ENCODE assay signal across 1 cellular context in the genomic region with DNA sequence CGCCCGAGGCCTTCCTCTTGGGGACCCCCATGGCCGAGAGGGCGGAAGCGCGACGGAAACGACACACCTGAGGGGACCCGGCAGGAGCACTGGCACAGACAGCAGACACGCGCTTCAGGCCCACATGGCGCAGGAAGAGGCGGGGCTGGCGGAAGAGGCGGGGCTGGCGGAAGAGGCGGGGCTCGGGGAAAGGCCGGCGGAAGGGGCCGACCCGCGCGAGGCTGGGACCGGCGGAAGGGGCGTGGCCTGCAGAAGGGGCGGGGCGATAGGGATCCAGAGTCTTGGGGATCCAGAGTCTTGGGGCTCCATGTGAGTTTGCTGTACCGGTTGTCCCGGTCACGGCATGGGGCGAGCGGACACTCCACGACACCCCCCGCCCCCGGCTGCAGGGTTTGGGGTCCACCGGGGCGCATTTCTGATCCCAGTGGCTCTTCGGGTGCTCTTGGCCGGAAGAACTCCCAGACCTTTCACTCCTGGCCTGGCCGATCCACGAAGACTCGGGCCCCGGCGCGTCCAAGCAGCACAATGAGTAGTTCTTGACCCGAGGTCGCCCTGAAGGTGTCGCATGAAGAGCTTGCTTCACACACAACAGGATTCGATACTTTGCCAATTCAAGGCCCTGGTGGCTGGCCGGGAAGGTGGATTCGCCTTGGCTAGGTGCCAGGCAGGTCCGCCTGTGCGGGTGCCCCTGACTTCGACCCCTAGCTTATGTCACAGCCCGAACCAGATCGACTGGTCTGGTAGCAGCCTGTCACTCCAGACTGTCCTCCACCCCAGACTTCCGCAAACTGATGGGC.
TF ChIP-seq lines count a peak whose summit lies in the region.

A gene with protein sequence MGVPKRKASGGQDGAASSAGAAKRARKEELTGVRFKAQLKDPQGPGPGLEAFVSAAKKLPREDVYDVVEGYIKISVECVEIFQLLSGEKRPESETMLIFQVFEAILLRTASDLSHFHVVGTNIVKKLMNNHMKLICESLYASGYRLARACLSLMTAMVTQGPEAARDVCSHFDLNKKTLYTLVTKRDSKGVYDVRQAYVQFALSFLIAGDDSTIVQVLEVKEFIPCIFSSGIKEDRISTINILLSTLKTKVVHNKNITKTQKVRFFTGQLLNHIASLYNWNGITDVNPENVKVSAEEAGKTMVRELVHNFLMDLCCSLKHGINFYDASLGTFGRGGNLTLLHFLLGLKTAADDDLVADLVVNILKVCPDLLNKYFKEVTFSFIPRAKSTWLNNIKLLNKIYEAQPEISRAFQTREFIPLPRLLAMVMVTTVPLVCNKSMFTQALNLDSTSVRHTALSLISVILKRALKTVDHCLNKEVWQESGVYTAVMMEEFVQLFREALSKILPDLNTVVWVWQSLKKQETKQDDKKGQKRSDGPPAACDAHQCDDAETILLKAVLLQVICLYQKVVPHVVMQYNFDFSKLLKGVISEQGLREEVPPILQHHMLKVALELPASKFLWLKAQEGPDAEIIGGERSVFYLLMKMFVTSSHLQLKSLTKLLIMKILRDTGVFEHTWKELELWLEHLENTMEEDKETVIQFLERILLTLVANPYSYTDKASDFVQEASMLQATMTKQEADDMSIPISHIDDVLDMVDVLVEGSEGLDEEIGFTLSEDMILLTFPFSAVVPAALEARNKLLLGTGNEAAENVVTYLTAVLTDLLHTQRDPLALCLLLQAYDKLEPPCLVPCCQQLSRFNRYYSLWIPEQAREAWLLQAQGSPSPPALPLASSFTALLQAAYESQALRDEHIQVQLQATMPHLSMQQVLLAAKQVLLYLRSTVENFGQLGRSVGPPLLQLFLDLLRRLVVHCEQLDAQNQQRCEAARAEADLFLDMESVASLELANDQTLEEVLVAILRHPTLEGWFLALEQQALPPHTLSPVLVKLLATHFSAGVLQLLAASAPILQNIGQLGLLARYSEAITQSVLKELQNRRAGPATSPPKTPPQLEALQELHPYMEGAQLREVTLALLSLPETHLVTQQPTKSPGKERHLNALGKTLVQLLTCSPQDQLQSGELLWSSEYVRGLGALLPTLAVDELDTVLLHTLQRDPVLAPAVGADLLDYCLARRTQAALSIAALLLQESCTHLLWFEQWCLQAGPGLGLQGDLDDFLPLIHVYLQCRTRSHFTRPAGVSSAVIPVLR (N-terminal part only) (minus strand): TSS at position 133 of the 797 bp plus-strand sequence. CDS start 102 bp downstream, at position 31.

TF ChIP-seq in HepG2, 621 proteins besides CTCF, POLR2A, EP300 and RAD21 (continued from another document and continues in another):
- TF ChIP-seq, protein P1, sequence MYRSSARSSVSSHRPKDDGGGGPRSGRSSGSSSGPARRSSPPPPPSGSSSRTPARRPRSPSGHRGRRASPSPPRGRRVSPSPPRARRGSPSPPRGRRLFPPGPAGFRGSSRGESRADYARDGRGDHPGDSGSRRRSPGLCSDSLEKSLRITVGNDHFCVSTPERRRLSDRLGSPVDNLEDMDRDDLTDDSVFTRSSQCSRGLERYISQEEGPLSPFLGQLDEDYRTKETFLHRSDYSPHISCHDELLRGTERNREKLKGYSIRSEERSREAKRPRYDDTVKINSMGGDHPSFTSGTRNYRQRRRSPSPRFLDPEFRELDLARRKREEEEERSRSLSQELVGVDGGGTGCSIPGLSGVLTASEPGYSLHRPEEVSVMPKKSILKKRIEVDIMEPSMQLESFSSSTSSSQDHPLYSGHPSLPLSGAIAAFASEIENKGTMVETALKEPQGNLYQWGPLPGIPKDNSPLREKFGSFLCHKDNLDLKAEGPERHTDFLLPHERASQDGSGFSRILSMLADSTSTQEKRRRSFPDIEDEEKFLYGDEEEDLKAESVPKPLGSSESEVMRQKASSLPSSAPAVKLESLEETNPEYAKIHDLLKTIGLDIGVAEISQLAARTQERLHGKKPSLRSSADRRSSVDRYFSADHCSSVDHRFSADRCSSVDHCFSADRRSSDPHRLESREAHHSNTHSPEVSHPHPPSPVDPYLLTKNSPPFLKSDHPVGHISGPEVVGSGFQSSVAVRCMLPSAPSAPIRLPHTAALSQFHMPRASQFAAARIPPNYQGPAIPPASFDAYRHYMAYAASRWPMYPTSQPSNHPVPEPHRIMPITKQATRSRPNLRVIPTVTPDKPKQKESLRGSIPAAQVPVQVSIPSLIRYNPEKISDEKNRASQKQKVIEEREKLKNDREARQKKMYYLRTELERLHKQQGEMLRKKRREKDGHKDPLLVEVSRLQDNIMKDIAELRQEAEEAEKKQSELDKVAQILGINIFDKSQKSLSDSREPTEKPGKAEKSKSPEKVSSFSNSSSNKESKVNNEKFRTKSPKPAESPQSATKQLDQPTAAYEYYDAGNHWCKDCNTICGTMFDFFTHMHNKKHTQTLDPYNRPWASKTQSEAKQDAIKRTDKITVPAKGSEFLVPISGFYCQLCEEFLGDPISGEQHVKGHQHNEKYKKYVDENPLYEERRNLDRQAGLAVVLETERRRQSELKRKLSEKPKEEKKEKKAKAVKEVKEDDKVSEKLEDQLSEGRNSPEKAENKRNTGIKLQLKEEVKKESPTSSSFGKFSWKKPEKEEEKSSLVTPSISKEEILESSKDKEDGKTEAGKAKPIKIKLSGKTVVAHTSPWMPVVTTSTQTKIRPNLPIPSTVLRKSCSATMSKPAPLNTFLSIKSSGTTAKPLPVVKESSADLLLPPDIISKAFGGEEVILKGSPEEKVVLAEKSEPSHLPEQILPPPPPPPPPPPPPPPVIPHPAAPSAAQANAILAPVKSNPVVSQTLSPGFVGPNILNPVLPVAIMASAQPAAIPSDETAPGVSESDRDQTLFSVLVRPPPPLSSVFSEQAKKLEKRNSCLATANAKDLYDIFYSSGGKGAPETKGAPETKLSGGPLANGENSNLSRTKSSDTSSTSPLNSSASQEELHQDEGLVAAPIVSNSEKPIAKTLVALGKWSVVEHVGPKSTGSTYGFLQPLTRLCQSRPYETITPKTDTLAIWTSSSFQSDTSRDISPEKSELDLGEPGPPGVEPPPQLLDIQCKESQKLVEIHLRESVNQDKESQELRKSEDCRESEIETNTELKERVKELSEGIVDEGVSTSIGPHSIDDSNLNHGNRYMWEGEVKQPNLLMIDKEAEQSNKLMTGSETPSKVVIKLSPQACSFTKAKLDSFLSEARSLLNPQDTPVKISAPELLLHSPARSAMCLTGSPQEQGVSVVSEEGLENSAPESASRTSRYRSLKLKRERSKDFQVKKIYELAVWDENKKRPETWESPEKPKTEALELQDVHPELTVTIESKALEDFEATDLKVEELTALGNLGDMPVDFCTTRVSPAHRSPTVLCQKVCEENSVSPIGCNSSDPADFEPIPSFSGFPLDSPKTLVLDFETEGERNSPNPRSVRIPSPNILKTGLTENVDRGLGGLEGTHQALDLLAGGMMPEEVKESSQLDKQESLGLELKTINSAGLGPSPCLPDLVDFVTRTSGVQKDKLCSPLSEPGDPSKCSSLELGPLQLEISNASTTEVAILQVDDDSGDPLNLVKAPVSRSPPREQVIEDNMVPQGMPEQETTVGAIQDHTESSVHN (CRISPR knock-in tag; IDR thresholded peaks at IDR 0.05), result no peak
- peak; percentile 61; the same call in 1 of the 2 replicates for TF ChIP-seq MED1 (CRISPR knock-in tag; IDR thresholded peaks at IDR 0.05)
- TF ChIP-seq, protein P2, sequence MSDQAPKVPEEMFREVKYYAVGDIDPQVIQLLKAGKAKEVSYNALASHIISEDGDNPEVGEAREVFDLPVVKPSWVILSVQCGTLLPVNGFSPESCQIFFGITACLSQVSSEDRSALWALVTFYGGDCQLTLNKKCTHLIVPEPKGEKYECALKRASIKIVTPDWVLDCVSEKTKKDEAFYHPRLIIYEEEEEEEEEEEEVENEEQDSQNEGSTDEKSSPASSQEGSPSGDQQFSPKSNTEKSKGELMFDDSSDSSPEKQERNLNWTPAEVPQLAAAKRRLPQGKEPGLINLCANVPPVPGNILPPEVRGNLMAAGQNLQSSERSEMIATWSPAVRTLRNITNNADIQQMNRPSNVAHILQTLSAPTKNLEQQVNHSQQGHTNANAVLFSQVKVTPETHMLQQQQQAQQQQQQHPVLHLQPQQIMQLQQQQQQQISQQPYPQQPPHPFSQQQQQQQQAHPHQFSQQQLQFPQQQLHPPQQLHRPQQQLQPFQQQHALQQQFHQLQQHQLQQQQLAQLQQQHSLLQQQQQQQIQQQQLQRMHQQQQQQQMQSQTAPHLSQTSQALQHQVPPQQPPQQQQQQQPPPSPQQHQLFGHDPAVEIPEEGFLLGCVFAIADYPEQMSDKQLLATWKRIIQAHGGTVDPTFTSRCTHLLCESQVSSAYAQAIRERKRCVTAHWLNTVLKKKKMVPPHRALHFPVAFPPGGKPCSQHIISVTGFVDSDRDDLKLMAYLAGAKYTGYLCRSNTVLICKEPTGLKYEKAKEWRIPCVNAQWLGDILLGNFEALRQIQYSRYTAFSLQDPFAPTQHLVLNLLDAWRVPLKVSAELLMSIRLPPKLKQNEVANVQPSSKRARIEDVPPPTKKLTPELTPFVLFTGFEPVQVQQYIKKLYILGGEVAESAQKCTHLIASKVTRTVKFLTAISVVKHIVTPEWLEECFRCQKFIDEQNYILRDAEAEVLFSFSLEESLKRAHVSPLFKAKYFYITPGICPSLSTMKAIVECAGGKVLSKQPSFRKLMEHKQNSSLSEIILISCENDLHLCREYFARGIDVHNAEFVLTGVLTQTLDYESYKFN (CRISPR knock-in tag; conservative IDR thresholded peaks at IDR 0.05), result no peak
- TF ChIP-seq ZNF616 (CRISPR knock-in tag; IDR thresholded peaks at IDR 0.05; ENCODE audit: low read depth), result no peak
- TF ChIP-seq, protein P3, sequence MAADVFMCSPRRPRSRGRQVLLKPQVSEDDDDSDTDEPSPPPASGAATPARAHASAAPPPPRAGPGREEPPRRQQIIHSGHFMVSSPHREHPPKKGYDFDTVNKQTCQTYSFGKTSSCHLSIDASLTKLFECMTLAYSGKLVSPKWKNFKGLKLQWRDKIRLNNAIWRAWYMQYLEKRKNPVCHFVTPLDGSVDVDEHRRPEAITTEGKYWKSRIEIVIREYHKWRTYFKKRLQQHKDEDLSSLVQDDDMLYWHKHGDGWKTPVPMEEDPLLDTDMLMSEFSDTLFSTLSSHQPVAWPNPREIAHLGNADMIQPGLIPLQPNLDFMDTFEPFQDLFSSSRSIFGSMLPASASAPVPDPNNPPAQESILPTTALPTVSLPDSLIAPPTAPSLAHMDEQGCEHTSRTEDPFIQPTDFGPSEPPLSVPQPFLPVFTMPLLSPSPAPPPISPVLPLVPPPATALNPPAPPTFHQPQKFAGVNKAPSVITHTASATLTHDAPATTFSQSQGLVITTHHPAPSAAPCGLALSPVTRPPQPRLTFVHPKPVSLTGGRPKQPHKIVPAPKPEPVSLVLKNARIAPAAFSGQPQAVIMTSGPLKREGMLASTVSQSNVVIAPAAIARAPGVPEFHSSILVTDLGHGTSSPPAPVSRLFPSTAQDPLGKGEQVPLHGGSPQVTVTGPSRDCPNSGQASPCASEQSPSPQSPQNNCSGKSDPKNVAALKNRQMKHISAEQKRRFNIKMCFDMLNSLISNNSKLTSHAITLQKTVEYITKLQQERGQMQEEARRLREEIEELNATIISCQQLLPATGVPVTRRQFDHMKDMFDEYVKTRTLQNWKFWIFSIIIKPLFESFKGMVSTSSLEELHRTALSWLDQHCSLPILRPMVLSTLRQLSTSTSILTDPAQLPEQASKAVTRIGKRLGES (CRISPR knock-in tag; IDR thresholded peaks at IDR 0.05; ENCODE audit: borderline replicate concordance), result no peak
- TF ChIP-seq NBN (conservative IDR thresholded peaks at IDR 0.05), result no peak
- peak; percentile 82; the same call in 1 of the 2 replicates for TF ChIP-seq ZMAT3 (CRISPR knock-in tag; conservative IDR thresholded peaks at IDR 0.05)
- TF ChIP-seq ZC3H13 (CRISPR knock-in tag; IDR thresholded peaks at IDR 0.05), result peak; percentile 75; the same call in 1 of the 2 replicates
- TF ChIP-seq YY1 (IDR thresholded peaks at IDR 0.05; ENCODE audit: insufficient read depth, insufficient replicate concordance, low read depth, low read length), result peak; percentile 49
- no peak; the same call in 1 of the 2 replicates for TF ChIP-seq ZNF343 (CRISPR knock-in tag; IDR thresholded peaks at IDR 0.05)
- no peak for TF ChIP-seq ATF2 (CRISPR knock-in tag; IDR thresholded peaks at IDR 0.05)
- peak; percentile 40; the same call in 1 of the 2 replicates for TF ChIP-seq TFE3 (CRISPR knock-in tag; IDR thresholded peaks at IDR 0.05)
- TF ChIP-seq ZNF598 (CRISPR knock-in tag; IDR thresholded peaks at IDR 0.05; ENCODE audit: borderline replicate concordance), result peak; percentile 67; the same call in 1 of the 2 replicates
- no peak for TF ChIP-seq SCMH1 (CRISPR knock-in tag; IDR thresholded peaks at IDR 0.05; ENCODE audit: borderline replicate concordance)
- TF ChIP-seq TCF12 (IDR thresholded peaks at IDR 0.05), result no peak
- TF ChIP-seq TCF12 (CRISPR knock-in tag; IDR thresholded peaks at IDR 0.05), result no peak
- 0 out of 2 replicates have a peak, but pooled peaks have one; percentile 70 for TF ChIP-seq ZNF333 (CRISPR knock-in tag; IDR thresholded peaks at IDR 0.05; ENCODE audit: borderline replicate concordance)
- no peak for TF ChIP-seq KLF15 (CRISPR knock-in tag; IDR thresholded peaks at IDR 0.05; ENCODE audit: borderline replicate concordance)
- TF ChIP-seq PHB2 (IDR thresholded peaks at IDR 0.05; ENCODE audit: partially characterized antibody), result no peak
- TF ChIP-seq, protein P4, sequence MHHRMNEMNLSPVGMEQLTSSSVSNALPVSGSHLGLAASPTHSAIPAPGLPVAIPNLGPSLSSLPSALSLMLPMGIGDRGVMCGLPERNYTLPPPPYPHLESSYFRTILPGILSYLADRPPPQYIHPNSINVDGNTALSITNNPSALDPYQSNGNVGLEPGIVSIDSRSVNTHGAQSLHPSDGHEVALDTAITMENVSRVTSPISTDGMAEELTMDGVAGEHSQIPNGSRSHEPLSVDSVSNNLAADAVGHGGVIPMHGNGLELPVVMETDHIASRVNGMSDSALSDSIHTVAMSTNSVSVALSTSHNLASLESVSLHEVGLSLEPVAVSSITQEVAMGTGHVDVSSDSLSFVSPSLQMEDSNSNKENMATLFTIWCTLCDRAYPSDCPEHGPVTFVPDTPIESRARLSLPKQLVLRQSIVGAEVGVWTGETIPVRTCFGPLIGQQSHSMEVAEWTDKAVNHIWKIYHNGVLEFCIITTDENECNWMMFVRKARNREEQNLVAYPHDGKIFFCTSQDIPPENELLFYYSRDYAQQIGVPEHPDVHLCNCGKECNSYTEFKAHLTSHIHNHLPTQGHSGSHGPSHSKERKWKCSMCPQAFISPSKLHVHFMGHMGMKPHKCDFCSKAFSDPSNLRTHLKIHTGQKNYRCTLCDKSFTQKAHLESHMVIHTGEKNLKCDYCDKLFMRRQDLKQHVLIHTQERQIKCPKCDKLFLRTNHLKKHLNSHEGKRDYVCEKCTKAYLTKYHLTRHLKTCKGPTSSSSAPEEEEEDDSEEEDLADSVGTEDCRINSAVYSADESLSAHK (CRISPR knock-in tag; IDR thresholded peaks at IDR 0.05; ENCODE audit: borderline replicate concordance), result no peak
